In the genomic region with DNA sequence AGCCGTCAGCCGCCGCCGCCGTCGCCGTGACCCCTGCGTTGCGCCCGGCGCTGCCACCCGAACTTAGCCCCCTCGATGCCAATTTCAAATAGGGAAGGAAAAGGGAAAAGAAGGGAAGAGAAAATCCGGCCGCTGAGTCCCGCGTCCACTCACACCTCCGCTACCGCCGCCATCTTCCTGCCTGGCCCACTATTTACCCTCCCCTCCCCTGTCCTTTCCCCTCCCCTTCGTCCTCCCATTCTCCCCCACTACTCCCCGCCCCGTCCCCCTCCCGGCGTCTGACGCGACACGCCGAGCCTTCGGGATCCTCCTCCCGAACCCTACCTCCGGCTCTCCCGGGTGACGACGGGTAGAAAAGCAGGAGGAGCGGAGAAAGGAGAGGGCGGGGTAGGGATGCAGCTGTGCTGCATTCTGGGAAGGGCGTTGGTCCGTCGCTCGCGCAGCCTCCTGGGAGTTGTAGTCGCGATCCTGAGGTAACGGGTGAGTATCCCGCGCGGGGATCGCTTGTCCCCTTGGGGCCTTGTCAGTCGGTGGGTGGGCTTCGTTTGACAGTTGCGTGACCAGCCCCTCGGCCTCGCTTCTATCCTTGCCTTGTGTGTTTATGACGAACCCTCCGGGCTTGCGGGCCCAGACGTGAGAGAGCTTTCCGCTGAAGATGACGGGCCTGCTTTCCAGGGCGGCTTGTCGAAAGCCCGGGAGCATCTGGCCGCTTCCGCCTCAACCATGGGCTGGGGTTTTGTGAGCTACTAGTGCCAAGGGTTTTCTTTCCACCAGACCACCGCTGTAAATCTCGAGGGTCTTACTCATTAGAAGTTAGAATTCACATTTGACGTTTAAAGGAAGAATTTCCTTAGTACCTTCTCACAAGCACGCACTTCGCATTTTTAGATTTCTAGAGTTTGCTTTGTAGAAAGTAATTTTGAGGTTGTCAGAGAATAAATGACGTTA, we compare ENCODE assay signal across 8 cellular contexts. TPM values are rescaled to one million over a fixed set of nuclear protein-coding genes. Genes with fewer than 3 reads are reported as not detected.
DNase-seq lines count a peak whose midpoint lies in the region; ATAC-seq, FAIRE-seq and TF ChIP-seq lines count a peak whose summit lies in the region.

A gene with protein sequence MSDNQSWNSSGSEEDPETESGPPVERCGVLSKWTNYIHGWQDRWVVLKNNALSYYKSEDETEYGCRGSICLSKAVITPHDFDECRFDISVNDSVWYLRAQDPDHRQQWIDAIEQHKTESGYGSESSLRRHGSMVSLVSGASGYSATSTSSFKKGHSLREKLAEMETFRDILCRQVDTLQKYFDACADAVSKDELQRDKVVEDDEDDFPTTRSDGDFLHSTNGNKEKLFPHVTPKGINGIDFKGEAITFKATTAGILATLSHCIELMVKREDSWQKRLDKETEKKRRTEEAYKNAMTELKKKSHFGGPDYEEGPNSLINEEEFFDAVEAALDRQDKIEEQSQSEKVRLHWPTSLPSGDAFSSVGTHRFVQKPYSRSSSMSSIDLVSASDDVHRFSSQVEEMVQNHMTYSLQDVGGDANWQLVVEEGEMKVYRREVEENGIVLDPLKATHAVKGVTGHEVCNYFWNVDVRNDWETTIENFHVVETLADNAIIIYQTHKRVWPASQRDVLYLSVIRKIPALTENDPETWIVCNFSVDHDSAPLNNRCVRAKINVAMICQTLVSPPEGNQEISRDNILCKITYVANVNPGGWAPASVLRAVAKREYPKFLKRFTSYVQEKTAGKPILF (minus strand): TSS at position 195 of the 948 bp plus-strand sequence. CDS start 422 bp downstream, outside the sequence.
A gene (plus strand): TSS at position 457 of the 948 bp plus-strand sequence.

- H3K9me3 ChIP-seq in Loucy (ENCODE audit: insufficient read depth, low read depth, low read length), result no peaks in the 10 kb centered on the region

- no peaks in the 10 kb centered on the region for H3K27me3 Mint-ChIP-seq in natural killer cell treated with Interleukin-12 subunit alpha and Interleukin-12 subunit beta and Interleukin-15 and Interleukin-18, amount 100 ng/mL, for 72 hours

- no peaks in the 10 kb centered on the region for H3K36me3 ChIP-seq in Loucy (ENCODE audit: insufficient read depth, low read length)

- peaks cover 39 to 41% of the 10 kb centered on the region in 2 donors for H3K4me1 Mint-ChIP-seq in natural killer cell treated with Interleukin-12 subunit alpha and Interleukin-12 subunit beta and Interleukin-15 and Interleukin-18, amount 100 ng/mL, for 72 hours (ENCODE audit: low read depth in 2 of 2)

- H3K4me3 Mint-ChIP-seq in natural killer cell treated with Interleukin-12 subunit alpha and Interleukin-12 subunit beta and Interleukin-15 and Interleukin-18, amount 100 ng/mL, for 72 hours, result peak within 1 kb of the TSS; percentile 97

- H3F3A ChIP-seq in Loucy (ENCODE audit: low read depth), result no peaks in the 10 kb centered on the region

- ATAC-seq in natural killer cell treated with Interleukin-12 subunit alpha and Interleukin-12 subunit beta and Interleukin-15 and Interleukin-18, amount 100 ng/mL, for 72 hours, result peak; percentile 96 to 98
- peak; percentile 98 for ATAC-seq in stimulated activated naive CD8-positive, alpha-beta T cell treated with anti-CD3 and anti-CD28 coated beads, Interleukin-15, Interleukin-2, amounts not matched to agents 100 U/mL and 50 U/mL, for 24 hours

- no peaks in the 10 kb centered on the region for H3K36me3 Mint-ChIP-seq in natural killer cell treated with Interleukin-12 subunit alpha and Interleukin-12 subunit beta and Interleukin-15 and Interleukin-18, amount 100 ng/mL, for 72 hours

- TF ChIP-seq POLR2A in H54 (IDR thresholded peaks at IDR 0.05; ENCODE audit: low read depth, low read length) (peak; percentile 79), Raji (IDR thresholded peaks at IDR 0.05; ENCODE audit: insufficient read depth, low read depth, low read length) (peak; percentile 78)

- peak; percentile 98 for FAIRE-seq in H54 (lab: Jason Lieb, UNC)

- TF ChIP-seq CTCF in Loucy (conservative IDR thresholded peaks at IDR 0.05; ENCODE audit: low read length), result no peak

- H3K9ac ChIP-seq in Loucy (ENCODE audit: low read depth, low read length, poor library complexity, severe bottlenecking), result peak within 1 kb of the TSS; percentile 88

- peaks cover 70% of the 10 kb centered on the region for H3K4me1 ChIP-seq in Loucy (ENCODE audit: insufficient read depth, low read length, poor library complexity, severe bottlenecking)

- peaks cover 92% of the 10 kb centered on the region for H3K79me2 ChIP-seq in Loucy (ENCODE audit: insufficient read depth, low read length)

- peak within 1 kb of the TSS; percentile 91 for H2AFZ ChIP-seq in Loucy (ENCODE audit: low read length)

- H3K9me3 Mint-ChIP-seq in natural killer cell treated with Interleukin-12 subunit alpha and Interleukin-12 subunit beta and Interleukin-15 and Interleukin-18, amount 100 ng/mL, for 72 hours, result no peaks in the 10 kb centered on the region

- DNase-seq in EL (peak; percentile 99), H54 (ENCODE audit: insufficient read length, low spot score) (peak; percentile 90), fibroblast of peridontal ligament (ENCODE audit: extremely low read depth) (peak; percentile 97)
- DNase-seq in activated T-helper 9 cell treated with anti-CD3 and anti-CD28 coated beads, Interleukin-2, amount 50 U/mL, for 16 hours (ENCODE audit: low read depth), result peak; percentile 94
- DNase-seq in natural killer cell treated with Interleukin-12 subunit alpha and Interleukin-12 subunit beta and Interleukin-15 and Interleukin-18, amount 100 ng/mL, for 72 hours (ENCODE audit: low spot score), result peak; percentile 97
- DNase-seq in stimulated activated naive CD8-positive, alpha-beta T cell treated with anti-CD3 and anti-CD28 coated beads, Interleukin-15, Interleukin-2, amounts not matched to agents 100 U/mL and 50 U/mL, for 24 hours, result peak; percentile 96

- H3K4me2 ChIP-seq in Loucy (ENCODE audit: low read depth, low read length, poor library complexity, severe bottlenecking), result peak within 1 kb of the TSS; percentile 96

- H3K9me2 ChIP-seq in Loucy (replicated peaks; ENCODE audit: low read depth, low read length), result no peaks in the 10 kb centered on the region

- H4K20me1 ChIP-seq in Loucy (ENCODE audit: insufficient read depth, low read length, poor library complexity, severe bottlenecking), result peaks cover 45% of the 10 kb centered on the region

- H3K4me3 ChIP-seq in Loucy (ENCODE audit: low read length, poor library complexity, severe bottlenecking), result peak within 1 kb of the TSS; percentile 82

- no peaks in the 10 kb centered on the region for H3K27me3 ChIP-seq in Loucy (ENCODE audit: insufficient read depth, low read length, poor library complexity, severe bottlenecking)

- peak within 1 kb of the TSS; percentile 83 to 92 for H3K27ac Mint-ChIP-seq in natural killer cell treated with Interleukin-12 subunit alpha and Interleukin-12 subunit beta and Interleukin-15 and Interleukin-18, amount 100 ng/mL, for 72 hours

RNA-seq across cellular contexts. Expression of the first gene that starts in this region (rescaled TPM):
- total RNA-seq in natural killer cell treated with Interleukin-12 subunit alpha and Interleukin-12 subunit beta and Interleukin-15 and Interleukin-18, amount 100 ng/mL, for 72 hours, result 10 to 100 TPM; 30.6 to 39.5 TPM

RNA-seq across cellular contexts. Expression of the second gene that starts in this region (rescaled TPM):
- 10 to 100 TPM; 32.3 to 33.9 TPM for total RNA-seq in natural killer cell treated with Interleukin-12 subunit alpha and Interleukin-12 subunit beta and Interleukin-15 and Interleukin-18, amount 100 ng/mL, for 72 hours

Comparison
In these comparisons a context has a peak if more than half of its experiments do, and no peak if none do; other contexts are left out.
1. Peak in every context shown above with its lines: DNase-seq, ATAC-seq and H3K4me3 ChIP-seq.